Comparison of ENCODE assay signal across 7 cellular contexts in the genomic region with DNA sequence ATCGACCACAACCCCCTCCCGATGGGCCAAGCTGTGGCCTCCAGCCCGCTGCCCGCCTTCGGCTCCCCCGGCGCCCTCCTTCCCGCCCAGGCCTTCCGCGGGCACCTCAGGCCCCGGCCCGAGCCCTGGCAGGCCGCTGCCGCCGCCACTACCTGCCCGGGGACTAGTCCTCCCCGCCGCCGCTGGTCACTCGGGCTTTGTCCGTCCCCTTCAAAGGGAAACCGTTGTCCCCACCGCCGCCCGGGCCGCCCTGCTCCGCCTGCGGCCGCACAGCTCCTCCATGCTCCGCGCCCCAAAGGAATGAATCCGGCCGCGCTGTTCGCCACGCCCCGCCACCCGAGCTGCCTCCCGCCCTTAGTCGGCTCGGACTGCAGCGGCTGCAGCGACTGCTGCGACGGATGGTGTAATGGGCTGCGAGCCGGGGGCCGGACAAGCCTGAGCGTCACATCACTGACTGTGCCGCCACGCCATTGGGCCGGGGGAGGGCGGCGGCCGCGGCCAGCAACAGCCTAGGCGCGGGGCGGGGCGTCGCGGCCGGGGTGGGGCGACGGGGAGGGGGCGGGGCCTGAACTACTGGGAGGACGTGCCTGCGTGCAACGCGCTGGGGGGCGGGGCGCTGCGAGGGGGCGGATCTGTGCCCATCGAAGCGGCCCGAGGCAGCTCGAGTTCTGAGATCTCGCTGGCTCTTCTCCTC.
A peak's percentile ranks its signal among the peaks of the same experiment; 100 is the strongest.
DNase-seq lines count a peak whose midpoint lies in the region; ATAC-seq, FAIRE-seq and TF ChIP-seq lines count a peak whose summit lies in the region.

A gene with protein sequence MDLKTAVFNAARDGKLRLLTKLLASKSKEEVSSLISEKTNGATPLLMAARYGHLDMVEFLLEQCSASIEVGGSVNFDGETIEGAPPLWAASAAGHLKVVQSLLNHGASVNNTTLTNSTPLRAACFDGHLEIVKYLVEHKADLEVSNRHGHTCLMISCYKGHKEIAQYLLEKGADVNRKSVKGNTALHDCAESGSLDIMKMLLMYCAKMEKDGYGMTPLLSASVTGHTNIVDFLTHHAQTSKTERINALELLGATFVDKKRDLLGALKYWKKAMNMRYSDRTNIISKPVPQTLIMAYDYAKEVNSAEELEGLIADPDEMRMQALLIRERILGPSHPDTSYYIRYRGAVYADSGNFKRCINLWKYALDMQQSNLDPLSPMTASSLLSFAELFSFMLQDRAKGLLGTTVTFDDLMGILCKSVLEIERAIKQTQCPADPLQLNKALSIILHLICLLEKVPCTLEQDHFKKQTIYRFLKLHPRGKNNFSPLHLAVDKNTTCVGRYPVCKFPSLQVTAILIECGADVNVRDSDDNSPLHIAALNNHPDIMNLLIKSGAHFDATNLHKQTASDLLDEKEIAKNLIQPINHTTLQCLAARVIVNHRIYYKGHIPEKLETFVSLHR (minus strand): TSS at position 405 of the 694 bp plus-strand sequence. CDS start 1,282 bp downstream, outside the sequence.

- no peak for TF ChIP-seq CTCF in retinal pigment epithelial cell (conservative IDR thresholded peaks at IDR 0.05; ENCODE audit: low read depth, low read length)

- peak; percentile 94 for FAIRE-seq in GM18507 (lab: Jason Lieb, UNC)

- ATAC-seq in HG02981 (IDR thresholded peaks at IDR 0.05; ENCODE audit: unreplicated experiment), result peak; percentile 96

- peak within 1 kb of the TSS; percentile 83 for H3K4me3 ChIP-seq in retinal pigment epithelial cell (ENCODE audit: low read length)

- DNase-seq in GM18507 (ENCODE audit: extremely low spot score, insufficient read length, low read depth) (peak; percentile 88), NCI-H2029 treated with DMSO at 0.1 percent for 48 hours (lab: John Stamatoyannopoulos, UW) (peak; percentile 94), T-helper 9 cell (peak; percentile 99), astrocyte of the hippocampus (ENCODE audit: low read depth, low spot score) (peak; percentile 99), hippocampal formation (lab: John Stamatoyannopoulos, UW) (peak; percentile 98), retinal pigment epithelial cell (ENCODE audit: low read depth) (peak; percentile 90)

Comparison
In these comparisons a context has a peak if more than half of its experiments do, and no peak if none do; other contexts are left out.
1. Peak in every context shown above with its lines: DNase-seq, ATAC-seq and H3K4me3 ChIP-seq.